In genomic region chrY:25059707-25060106, GRCh38 we compare ENCODE assay signal across 14 cellular contexts. TPM values are rescaled to one million over a fixed set of nuclear protein-coding genes. Genes with fewer than 3 reads are reported as not detected.
"Had no signal": no experiment of that assay in that cellular context is flagged by ENCODE, and none has a peak within 500 bp of the region (broad histone marks: within the 10 kb centered on the region; RNA-seq: fewer than 3 reads in every experiment).

No MANE protein-coding gene starts in this region.

RNA-seq across cellular contexts. Expression of gene BPY2C, which starts 7.8 kb away (rescaled TPM):
- total RNA-seq: activated CD4-positive, alpha-beta memory T cell treated with anti-CD3 and anti-CD28 coated beads, Interleukin-2, amount 10 ng/mL, durations not matched to agents 7 days and 5 days; activated CD4-positive, alpha-beta T cell treated with anti-CD3 and anti-CD28 coated beads, Interleukin-2, amount 10 ng/mL, durations not matched to agents 7 days and 5 days; breast epithelium; endodermal cell; esophagus mucosa; glomerular endothelial cell; heart right ventricle; kidney epithelial cell; mesothelial cell of epicardium; osteocyte; posterior vena cava; spleen; subcutaneous adipose tissue; thoracic aorta had no signal
- polyA plus RNA-seq: heart right ventricle, spleen had no signal
